Comparison of ENCODE assay signal across 8 cellular contexts in the genomic region with DNA sequence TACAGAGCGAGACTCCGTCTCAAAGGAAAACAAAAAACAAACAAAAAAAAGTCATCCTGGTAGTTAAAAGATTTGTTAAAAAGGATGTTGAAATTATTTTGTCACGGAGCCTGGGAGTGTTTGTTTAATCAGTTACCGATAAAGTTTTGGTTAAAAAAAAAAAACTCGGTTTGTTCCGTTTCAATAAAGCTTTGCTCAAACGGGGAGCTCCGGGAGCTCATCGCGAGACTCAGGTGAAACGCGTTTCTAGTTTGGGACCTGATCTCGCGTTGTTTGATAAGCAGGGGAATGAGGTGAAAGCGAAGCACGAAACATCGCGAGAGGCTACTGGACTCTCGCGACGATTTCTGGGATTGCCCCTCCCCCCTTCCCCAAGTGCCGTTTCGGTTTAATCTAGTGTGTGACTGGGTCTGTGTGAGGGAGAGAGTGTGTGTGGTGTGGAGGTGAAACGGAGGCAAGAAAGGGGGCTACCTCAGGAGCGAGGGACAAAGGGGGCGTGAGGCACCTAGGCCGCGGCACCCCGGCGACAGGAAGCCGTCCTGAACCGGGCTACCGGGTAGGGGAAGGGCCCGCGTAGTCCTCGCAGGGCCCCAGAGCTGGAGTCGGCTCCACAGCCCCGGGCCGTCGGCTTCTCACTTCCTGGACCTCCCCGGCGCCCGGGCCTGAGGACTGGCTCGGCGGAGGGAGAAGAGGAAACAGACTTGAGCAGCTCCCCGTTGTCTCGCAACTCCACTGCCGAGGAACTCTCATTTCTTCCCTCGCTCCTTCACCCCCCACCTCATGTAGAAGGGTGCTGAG. TPM values are rescaled to one million over a fixed set of nuclear protein-coding genes. Genes with fewer than 3 reads are reported as not detected.
DNase-seq lines count a peak whose midpoint lies in the region; ATAC-seq lines count a peak whose summit lies in the region.

Gene CDK12, plus strand, starts transcription at position 374 of the 798 bp plus-strand sequence. CDS start 586 bp downstream, outside the sequence.

- peak; percentile 52 for ATAC-seq in HG02588 (IDR thresholded peaks at IDR 0.05; ENCODE audit: unreplicated experiment)
- peak; percentile 85 to 94 for ATAC-seq in activated naive CD4-positive, alpha-beta T cell treated with anti-CD3 and anti-CD28 coated beads, Interleukin-2, amount 50 U/mL, for 72 hours

- peak within 1 kb of the TSS; percentile 79 for H3K27ac ChIP-seq in temporal lobe (ENCODE audit: low read depth, low read length)

- H3K27ac Mint-ChIP-seq in activated naive CD4-positive, alpha-beta T cell treated with anti-CD3 and anti-CD28 coated beads, Interleukin-2, amount 50 U/mL, for 72 hours = peak within 1 kb of the TSS; percentile 93 to 99

- peak; percentile 99 for DNase-seq in GM04504 (ENCODE audit: low read depth)
- DNase-seq in NCI-H1092 treated with DMSO at 0.1 percent for 48 hours (lab: John Stamatoyannopoulos, UW) = peak; percentile 99
- peak; percentile 98 for DNase-seq in SKM-1 (lab: John Stamatoyannopoulos, UW; ENCODE audit: unreplicated experiment)
- DNase-seq in activated naive CD4-positive, alpha-beta T cell treated with anti-CD3 and anti-CD28 coated beads, Interleukin-2, amount 50 U/mL, for 72 hours (ENCODE audit: low spot score in 2 of 2) = peak; percentile 91 to 96
- peak; percentile 98 for DNase-seq in glomerular endothelial cell (ENCODE audit: extremely low read depth, low read depth, low spot score)
- peak; percentile 95 for DNase-seq in occipital lobe (lab: John Stamatoyannopoulos, UW)

- H3K9me3 Mint-ChIP-seq in activated naive CD4-positive, alpha-beta T cell treated with anti-CD3 and anti-CD28 coated beads, Interleukin-2, amount 50 U/mL, for 72 hours = no peaks in the 10 kb centered on the region

- peaks cover 16 to 26% of the 10 kb centered on the region in 2 donors for H3K36me3 Mint-ChIP-seq in activated naive CD4-positive, alpha-beta T cell treated with anti-CD3 and anti-CD28 coated beads, Interleukin-2, amount 50 U/mL, for 72 hours

RNA-seq across cellular contexts. Expression of gene CDK12, which starts in this region (rescaled TPM):
- 10 to 100 TPM; 68.0 to 80.9 TPM for total RNA-seq in activated naive CD4-positive, alpha-beta T cell treated with anti-CD3 and anti-CD28 coated beads, Interleukin-2, amount 50 U/mL, for 72 hours
- total RNA-seq in glomerular endothelial cell (31.0 and 40.9 TPM in 2 replicates), occipital lobe (21.5 TPM), temporal lobe (19.7 TPM)

Comparison
In these comparisons a context has a peak if more than half of its experiments do, and no peak if none do; other contexts are left out.
1. Peak in every context shown above with its lines: DNase-seq, ATAC-seq and H3K27ac ChIP-seq.